In genomic region chr10:45655219-45655618, GRCh38 we compare ENCODE assay signal across 21 cellular contexts.
"Had no signal": no experiment of that assay in that cellular context is flagged by ENCODE, and none has a peak within 500 bp of the region (broad histone marks: within the 10 kb centered on the region; RNA-seq: fewer than 3 reads in every experiment).

No MANE protein-coding gene starts in this region.

- H3K9me3 ChIP-seq: esophagus muscularis mucosa, thyroid gland had no signal

- H3K79me2 ChIP-seq: parathyroid adenoma had no signal

- FAIRE-seq: endothelial cell of umbilical vein, TTC549 had no signal

- H3K27me3 Mint-ChIP-seq: activated CD4-positive, alpha-beta T cell treated with anti-CD3 and anti-CD28 coated beads for 36 hours; naive thymus-derived CD4-positive, alpha-beta T cell; stimulated activated naive B cell treated with anti-CD40 and anti-IgM and Interleukin-4, amounts not matched to agents 10 μg/mL and 1 μg/mL and 100 μg/mL, for 72 hours had no signal

- ATAC-seq: activated CD4-positive, alpha-beta T cell treated with anti-CD3 and anti-CD28 coated beads for 36 hours; gastroesophageal sphincter; heart right ventricle; left ventricle myocardium superior; naive thymus-derived CD4-positive, alpha-beta T cell; sciatic nerve; stimulated activated naive B cell treated with anti-CD40 and anti-IgM and Interleukin-4, amounts not matched to agents 10 μg/mL and 1 μg/mL and 100 μg/mL, for 72 hours had no signal

- H3K27me3 ChIP-seq: ascending aorta, esophagus muscularis mucosa, gastroesophageal sphincter, heart right ventricle, thyroid gland had no signal

- DNase-seq: activated CD4-positive, alpha-beta T cell treated with anti-CD3 and anti-CD28 coated beads for 36 hours; activated CD8-positive, alpha-beta memory T cell treated with anti-CD3 and anti-CD28 coated beads for 24 hours; activated CD8-positive, alpha-beta memory T cell treated with anti-CD3 and anti-CD28 coated beads, Interleukin-2, amount 50 U/mL, for 48 hours; activated naive CD4-positive, alpha-beta T cell; cerebellar nuclear complex; dermis blood vessel endothelial cell; effector memory CD4-positive, alpha-beta T cell; heart right ventricle; left ventricle myocardium superior; naive thymus-derived CD4-positive, alpha-beta T cell; stimulated activated CD4-positive, alpha-beta T cell treated with anti-CD3 and anti-CD28 coated beads, Interleukin-4, amount 100 ng/mL, for 24 hours; stimulated activated naive B cell treated with anti-CD40 and anti-IgM and Interleukin-4, amounts not matched to agents 10 μg/mL and 1 μg/mL and 100 μg/mL, for 72 hours; thyroid gland had no signal

- H3K9ac ChIP-seq: parathyroid adenoma had no signal

- H3K36me3 ChIP-seq: ascending aorta had no signal

- H3K27ac Mint-ChIP-seq: activated CD4-positive, alpha-beta T cell treated with anti-CD3 and anti-CD28 coated beads for 36 hours; stimulated activated naive B cell treated with anti-CD40 and anti-IgM and Interleukin-4, amounts not matched to agents 10 μg/mL and 1 μg/mL and 100 μg/mL, for 72 hours; T-helper 2 cell treated with Interferon-gamma antibody and Interleukin-4, amounts not matched to agents 5 μg/mL and 100 μg/mL, for 36 hours had no signal

- H3K4me1 ChIP-seq: ascending aorta, gastroesophageal sphincter, parathyroid adenoma had no signal

- H3K27ac ChIP-seq: ascending aorta, esophagus muscularis mucosa, gastroesophageal sphincter, parathyroid adenoma, thyroid gland had no signal

- H3K4me3 ChIP-seq: ascending aorta, esophagus muscularis mucosa, gastroesophageal sphincter, heart right ventricle, thyroid gland had no signal

- H3K4me3 Mint-ChIP-seq: activated CD4-positive, alpha-beta T cell treated with anti-CD3 and anti-CD28 coated beads for 36 hours; stimulated activated naive B cell treated with anti-CD40 and anti-IgM and Interleukin-4, amounts not matched to agents 10 μg/mL and 1 μg/mL and 100 μg/mL, for 72 hours; T-helper 2 cell treated with Interferon-gamma antibody and Interleukin-4, amounts not matched to agents 5 μg/mL and 100 μg/mL, for 36 hours had no signal

- H2AFZ ChIP-seq: parathyroid adenoma had no signal
